1 cellular context compared by ENCODE assay signal in the genomic region with DNA sequence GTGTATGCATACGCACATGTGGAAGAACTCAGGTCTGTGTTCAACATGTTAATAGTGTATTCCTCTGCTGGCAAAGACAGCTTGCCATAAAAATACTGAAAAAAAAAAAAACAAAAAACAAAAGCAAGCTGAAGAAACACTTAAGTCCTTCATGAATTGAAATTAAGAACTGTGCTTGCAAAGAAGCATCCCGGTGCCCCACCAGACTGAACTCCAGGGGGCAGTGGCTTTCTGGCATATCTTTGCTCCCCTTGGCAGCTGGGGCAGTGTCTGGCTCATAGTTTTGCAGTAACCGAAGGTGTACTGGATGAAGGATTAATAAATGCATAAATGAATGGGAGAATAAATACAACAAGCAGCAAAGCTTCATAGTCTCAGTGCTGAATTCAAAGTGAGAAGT.
TF ChIP-seq lines count a peak whose summit lies in the region.

No MANE protein-coding gene starts in this region.

TF ChIP-seq in IMR-90, 13 proteins besides CTCF, POLR2A, EP300 and RAD21 (continued from another document):
- TF ChIP-seq SMC3 (IDR thresholded peaks at IDR 0.05; ENCODE audit: low read depth, low read length) (peak; percentile 64), BHLHE40 (IDR thresholded peaks at IDR 0.05; ENCODE audit: low read depth, low read length) (no peak), CEBPB (IDR thresholded peaks at IDR 0.05; ENCODE audit: low read depth, low read length) (no peak)
TF ChIP-seq in IMR-90: peak in this region for 1.
